ENCODE assay signal across 18 cellular contexts in the genomic region with DNA sequence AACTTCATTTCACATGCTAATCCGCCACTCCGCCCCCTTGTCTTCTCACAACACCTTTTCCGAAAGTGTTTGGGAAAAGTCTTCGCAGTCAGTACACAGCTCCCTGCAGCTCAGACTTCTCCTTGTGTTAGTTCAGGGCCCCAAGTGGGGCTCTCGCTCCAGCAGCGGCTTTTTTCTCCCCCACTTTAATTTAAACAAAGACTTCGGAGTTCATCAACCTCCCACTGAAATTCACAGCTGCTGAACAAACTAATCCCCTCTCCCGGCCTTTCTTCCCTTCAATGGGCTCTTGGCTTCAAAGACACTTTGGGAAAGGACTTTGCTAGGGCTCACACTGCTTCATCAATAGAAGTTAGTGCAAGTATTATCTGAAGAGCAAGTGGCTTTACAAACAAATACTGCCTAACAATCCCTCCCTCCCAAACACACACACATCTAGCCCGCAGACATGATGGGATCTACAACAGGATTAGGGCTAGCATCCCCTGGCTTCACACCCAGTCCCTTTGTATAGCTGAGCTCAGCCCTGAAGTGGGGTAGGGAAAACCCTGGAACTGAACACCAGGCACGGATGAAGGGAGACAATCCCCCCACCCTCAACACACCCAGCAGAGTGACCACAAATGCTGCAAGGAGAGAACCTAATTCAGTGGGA. TPM values are rescaled to one million over a fixed set of nuclear protein-coding genes. Genes with fewer than 3 reads are reported as not detected.
DNase-seq lines count a peak whose midpoint lies in the region; ATAC-seq, FAIRE-seq and TF ChIP-seq lines count a peak whose summit lies in the region.
"Had no signal": no experiment of that assay in that cellular context is flagged by ENCODE, and none has a peak within 500 bp of the region (broad histone marks: within the 10 kb centered on the region; RNA-seq: fewer than 3 reads in every experiment).

No MANE protein-coding gene starts in this region.

- H4K8ac ChIP-seq in H1 (ENCODE audit: extremely low read depth, insufficient read depth, low read length): no peak overlapping the region

- H3K27ac Mint-ChIP-seq in stimulated activated naive CD8-positive, alpha-beta T cell treated with anti-CD3 and anti-CD28 coated beads, Interleukin-15, amount 100 ng/mL, for 72 hours: peak overlapping the region; percentile 52 to 75
- no peak overlapping the region for H3K27ac Mint-ChIP-seq in type B pancreatic cell

- H3K56ac ChIP-seq in H1 (replicated peaks; ENCODE audit: insufficient read length, low read depth, low read length): no peak overlapping the region

- WGBS in H1 (ENCODE audit: extremely low coverage in 1 of 2, insufficient coverage in 1 of 2, insufficient read length in 1 of 2, insufficient replicate concordance in 2 of 2, low coverage in 1 of 2, low lambda C conversion rate in 2 of 2, missing lambda C conversion rate in 1 of 2), 2 experiments: 1% methylated on average over 10 of the region's 10 CpGs; no CpG with 5 or more reads in 1 of the 2 experiments

- H3K79me2 ChIP-seq in H1 (ENCODE audit: control insufficient read depth in 1 of 2, insufficient read depth in 2 of 2, low read length in 2 of 2): no peaks in the 10 kb centered on the region

- H3K18ac ChIP-seq in H1 (ENCODE audit: extremely low read depth, low read length): peak overlapping the region; percentile 68; the same call in 1 of the 2 replicates

- peak overlapping the region; percentile 55 to 56 for H3K4me2 ChIP-seq in H1 (ENCODE audit: insufficient read depth in 1 of 2, low read depth in 2 of 2, low read length in 2 of 2)
- H3K4me2 ChIP-seq: PC-9 had no signal

- peaks cover 21 to 29% of the 10 kb centered on the region in 2 experiments for H4K20me1 ChIP-seq in H1 (replicated peaks in 1 of 2; ENCODE audit: control insufficient read depth in 1 of 2, insufficient read depth in 2 of 2, low read length in 2 of 2)

- POLR2A ChIA-PET in H1 (lab: Charles Lee; ENCODE audit: partially characterized antibody): interaction anchor here (0.9 to 2.5 kb wide), 8 partner anchors 9 to 144 kb away, joined by 3 to 9 read pairs (median 4); no protein-coding TSS in a partner anchor

- H2AFZ ChIP-seq in H1 (ENCODE audit: low read length): no peak overlapping the region
- H2AFZ ChIP-seq: GM23248, PC-9 had no signal

- H3K23ac ChIP-seq in H1 (ENCODE audit: insufficient read length): no peak overlapping the region

- peaks cover 20% of the 10 kb centered on the region for H3K36me3 Mint-ChIP-seq in type B pancreatic cell

- peaks cover 11% of the 10 kb centered on the region for H3K23me2 ChIP-seq in H1 (ENCODE audit: low read depth, low read length)

- H3K14ac ChIP-seq in H1 (ENCODE audit: insufficient read length): no peak overlapping the region

- TF ChIP-seq RAD21 in H1 (IDR thresholded peaks at IDR 0.05 in 1 of 2, conservative IDR thresholded peaks at IDR 0.05 in 1 of 2; ENCODE audit: low read depth in 2 of 2, low read length in 2 of 2): no peak

- no peak overlapping the region; a peak in 1 of 7 replicates for H3K9ac ChIP-seq in H1 (replicated peaks in 1 of 4; ENCODE audit: extremely low read depth in 1 of 4, low read depth in 3 of 4, low read length in 3 of 4)
- H3K9ac ChIP-seq: GM23248 had no signal

- TF ChIP-seq EP300 in H1 (IDR thresholded peaks at IDR 0.05; ENCODE audit: borderline replicate concordance in 1 of 2, low read depth in 2 of 2, low read length in 2 of 2): no peak

- peaks cover 0 to 10% (median 3%) of the 10 kb centered on the region in 4 experiments; a peak in 4 of 8 replicates for H3K36me3 ChIP-seq in H1 (ENCODE audit: control insufficient read depth in 2 of 4, insufficient read depth in 4 of 4, low read length in 3 of 4)

- peaks cover 25% of the 10 kb centered on the region for H3K4me1 Mint-ChIP-seq in stimulated activated naive CD8-positive, alpha-beta T cell treated with anti-CD3 and anti-CD28 coated beads, Interleukin-15, amount 100 ng/mL, for 72 hours
- H3K4me1 Mint-ChIP-seq in type B pancreatic cell (ENCODE audit: unreplicated experiment): peaks cover 19% of the 10 kb centered on the region

- H4K5ac ChIP-seq in H1 (ENCODE audit: insufficient read length, low read depth, low read length): no peak overlapping the region

- H3K9me3 ChIP-seq in H1 (ENCODE audit: insufficient read depth in 2 of 2, low read depth in 1 of 2, low read length in 1 of 2): no peaks in the 10 kb centered on the region

- 0 out of 2 replicates have a peak, but pooled peaks cover 2% of the 10 kb centered on the region for H3K79me1 ChIP-seq in H1 (ENCODE audit: low read depth, low read length)

- H2BK5ac ChIP-seq in H1 (ENCODE audit: low read depth, low read length): no peak overlapping the region

- H2BK20ac ChIP-seq in H1 (ENCODE audit: low read length): no peak overlapping the region; the same call in 1 of the 2 replicates

- H3K27me3 Mint-ChIP-seq in stimulated activated naive CD8-positive, alpha-beta T cell treated with anti-CD3 and anti-CD28 coated beads, Interleukin-15, amount 100 ng/mL, for 72 hours: peaks cover 8% of the 10 kb centered on the region
- H3K27me3 Mint-ChIP-seq in type B pancreatic cell: peaks cover 52% of the 10 kb centered on the region

- no peak overlapping the region for H2BK15ac ChIP-seq in H1 (ENCODE audit: low read length)

- H3K9me3 Mint-ChIP-seq in stimulated activated naive CD8-positive, alpha-beta T cell treated with anti-CD3 and anti-CD28 coated beads, Interleukin-15, amount 100 ng/mL, for 72 hours: no peaks in the 10 kb centered on the region
- H3K9me3 Mint-ChIP-seq in type B pancreatic cell: peaks cover 4% of the 10 kb centered on the region

- H3K4ac ChIP-seq in H1 (replicated peaks; ENCODE audit: insufficient read length, low read depth, low read length): no peak overlapping the region

- H3K4me1 ChIP-seq in H1 (replicated peaks in 1 of 4; ENCODE audit: control insufficient read depth in 3 of 4, insufficient read depth in 4 of 4, low read length in 3 of 4): peaks cover 15 to 29% (median 21%) of the 10 kb centered on the region in 4 experiments

- no peak overlapping the region for H3K27ac ChIP-seq in H1 (ENCODE audit: low read depth, low read length)
- H3K27ac ChIP-seq: GM23248, PC-9 had no signal

- H2BK12ac ChIP-seq in H1 (ENCODE audit: low read depth, low read length): peak overlapping the region; percentile 5; the same call in 1 of the 2 replicates

- CTCF ChIA-PET in H1 (lab: Charles Lee; ENCODE audit: partially characterized antibody): interaction anchor here (0.8 to 10.7 kb wide), 11 partner anchors 9 to 181 kb away, joined by 3 to 163 read pairs (median 3); partner anchors contain the start of gene SEC31B

- no peak overlapping the region for H2BK120ac ChIP-seq in H1 (replicated peaks; ENCODE audit: low read depth, low read length)

- no peak overlapping the region for H4K91ac ChIP-seq in H1 (replicated peaks; ENCODE audit: insufficient read length, low read length)

- no peak overlapping the region for H3K4me3 Mint-ChIP-seq in stimulated activated naive CD8-positive, alpha-beta T cell treated with anti-CD3 and anti-CD28 coated beads, Interleukin-15, amount 100 ng/mL, for 72 hours
- peak overlapping the region; percentile 4 for H3K4me3 Mint-ChIP-seq in type B pancreatic cell

- TF ChIP-seq POLR2A in H1 (IDR thresholded peaks at IDR 0.05; ENCODE audit: control extremely low read depth in 1 of 2, low read depth in 2 of 2, low read length in 2 of 2): no peak

- FAIRE-seq in H1 (lab: Jason Lieb, UNC): peak; percentile 86
- FAIRE-seq: A204.1, K562 had no signal

- TF ChIP-seq CTCF in H1 (IDR thresholded peaks at IDR 0.05; ENCODE audit: control extremely low read depth in 1 of 3, insufficient read depth in 1 of 3, low read depth in 1 of 3, low read length in 3 of 3): no peak
- no peak for TF ChIP-seq CTCF in type B pancreatic cell (conservative IDR thresholded peaks at IDR 0.05)

- peaks cover 80 to 93% (median 90%) of the 10 kb centered on the region in 4 experiments for H3K27me3 ChIP-seq in H1 (replicated peaks in 1 of 4; ENCODE audit: control insufficient read depth in 3 of 4, extremely low read depth in 1 of 4, insufficient read depth in 3 of 4, low read length in 3 of 4)

- ATAC-seq in stimulated activated naive CD8-positive, alpha-beta T cell treated with anti-CD3 and anti-CD28 coated beads, Interleukin-15, amount 100 ng/mL, for 72 hours: no peak
- no peak for ATAC-seq in stimulated activated naive CD8-positive, alpha-beta T cell treated with anti-CD3 and anti-CD28 coated beads, Interleukin-15, Interleukin-2, amounts not matched to agents 100 U/mL and 50 U/mL, for 24 hours
- ATAC-seq in GM21737 (IDR thresholded peaks at IDR 0.05; ENCODE audit: unreplicated experiment): no peak
- ATAC-seq: K562 had no signal

- DNase-seq in stimulated activated naive CD8-positive, alpha-beta T cell treated with anti-CD3 and anti-CD28 coated beads, Interleukin-15, amount 100 ng/mL, for 72 hours: no peak
- DNase-seq in stimulated activated naive CD8-positive, alpha-beta T cell treated with anti-CD3 and anti-CD28 coated beads, Interleukin-15, Interleukin-2, amounts not matched to agents 100 U/mL and 50 U/mL, for 24 hours: no peak
- peak in 1 of 2 experiments; percentile 54 for DNase-seq in H1 (ENCODE audit: low read depth in 1 of 2, low spot score in 2 of 2)
- peak; percentile 72 for DNase-seq in iPS-NIHi11 (ENCODE audit: low spot score)
- DNase-seq in type B pancreatic cell (ENCODE audit: extremely low spot score, unreplicated experiment): no peak
- DNase-seq in COLO829 (ENCODE audit: low spot score): no peak
- no peak for DNase-seq in NCI-H2029 (lab: John Stamatoyannopoulos, UW)
- DNase-seq: C1 segment of cervical spinal cord, GM23248, NCI-H146, NCI-H2107, NCI-H226, NCI-H526, PC-9 had no signal

- H3K4me3 ChIP-seq in H1 (ENCODE audit: extremely low read depth in 1 of 4, insufficient read depth in 2 of 4, low read depth in 3 of 4, low read length in 4 of 4): peak overlapping the region in 1 of 4 experiments; percentile 33; a peak in 2 of 8 replicates
- H3K4me3 ChIP-seq: GM23248, K562, PC-9 had no signal

- H2AK5ac ChIP-seq in H1 (ENCODE audit: low read depth, low read length): peak overlapping the region; percentile 65; the same call in 1 of the 2 replicates

RNA-seq across cellular contexts. Expression of gene WNT8B, which starts 23.2 kb away (rescaled TPM):
- 0.34 and 0.67 TPM in 2 replicates for total RNA-seq in H1 (2021; fragmentation: NEBNext Ultra II Directional; extraction: Animal tissue kit (Norgen Biotek cat#: 25700))
- 0.20 and 0.71 TPM in 2 replicates for polyA plus RNA-seq in H1 (2011; rRNA removed)
- polyA plus RNA-seq in H1 (2011; cell fraction: cytosol; rRNA removed): 0.76 TPM
- polyA plus RNA-seq in H1 (2011; cell fraction: nucleus; rRNA removed): 1.3 TPM
- 0.34 to 0.44 TPM (median 0.39 TPM) in 4 replicates for polyA plus RNA-seq in H1 (2012, experiment 1 of 2)
- 0.12 TPM for polyA plus RNA-seq in H1 (2012, experiment 2 of 2)
- polyA plus RNA-seq in H1 (2013, experiment 1 of 2): 0.41 TPM
- 0.77 TPM for polyA plus RNA-seq in H1 (2013, experiment 2 of 2)
- 0.34 and 1.2 TPM in 2 replicates for polyA minus RNA-seq in H1 (2011; rRNA and poly(A)+ RNA removed)
- polyA minus RNA-seq in H1 (2011; cell fraction: cytosol; rRNA and poly(A)+ RNA removed): 0.66 TPM
- 1.7 TPM for polyA minus RNA-seq in H1 (2011; cell fraction: nucleus; rRNA and poly(A)+ RNA removed)
- total RNA-seq in type B pancreatic cell (ENCODE audit: low replicate concordance): 0.29 and 0.68 TPM in 2 replicates
- total RNA-seq: GM23248, K562, PC-9, SK-MEL-5 had no signal
- polyA plus RNA-seq: GM23248, K562 had no signal

RNA-seq across cellular contexts. Expression of gene SEC31B, which starts 33.7 kb away (rescaled TPM):
- 3.0 and 4.1 TPM in 2 replicates for total RNA-seq in H1 (2021; fragmentation: NEBNext Ultra II Directional; extraction: Animal tissue kit (Norgen Biotek cat#: 25700))
- polyA plus RNA-seq in H1 (2011; rRNA removed): 5.3 and 5.6 TPM in 2 replicates
- polyA plus RNA-seq in H1 (2011; cell fraction: cytosol; rRNA removed): 7.1 TPM
- 41.0 TPM for polyA plus RNA-seq in H1 (2011; cell fraction: nucleus; rRNA removed)
- 4.8 to 6.0 TPM (median 5.8 TPM) in 4 replicates for polyA plus RNA-seq in H1 (2012, experiment 1 of 2)
- polyA plus RNA-seq in H1 (2012, experiment 2 of 2): 2.0 TPM
- polyA plus RNA-seq in H1 (2013, experiment 1 of 2): 2.4 TPM
- 1.7 TPM for polyA plus RNA-seq in H1 (2013, experiment 2 of 2)
- 4.8 and 5.8 TPM in 2 replicates for polyA minus RNA-seq in H1 (2011; rRNA and poly(A)+ RNA removed)
- polyA minus RNA-seq in H1 (2011; cell fraction: cytosol; rRNA and poly(A)+ RNA removed): 2.3 TPM
- 13.5 TPM for polyA minus RNA-seq in H1 (2011; cell fraction: nucleus; rRNA and poly(A)+ RNA removed)
- total RNA-seq in type B pancreatic cell (ENCODE audit: low replicate concordance): 8.9 and 20.9 TPM in 2 replicates

RNA-seq across cellular contexts. Expression of gene NDUFB8, which starts 43.7 kb away (rescaled TPM):
- 175 and 189 TPM in 2 replicates for total RNA-seq in H1 (2021; fragmentation: NEBNext Ultra II Directional; extraction: Animal tissue kit (Norgen Biotek cat#: 25700))
- polyA plus RNA-seq in H1 (2011; rRNA removed): 445 and 455 TPM in 2 replicates
- polyA plus RNA-seq in H1 (2011; cell fraction: cytosol; rRNA removed): 347 TPM
- polyA plus RNA-seq in H1 (2011; cell fraction: nucleus; rRNA removed): 314 TPM
- polyA plus RNA-seq in H1 (2012, experiment 1 of 2): 164 to 256 TPM (median 234 TPM) in 4 replicates
- polyA plus RNA-seq in H1 (2012, experiment 2 of 2): 281 TPM
- 365 TPM for polyA plus RNA-seq in H1 (2013, experiment 1 of 2)
- 382 TPM for polyA plus RNA-seq in H1 (2013, experiment 2 of 2)
- polyA minus RNA-seq in H1 (2011; rRNA and poly(A)+ RNA removed): 114 and 129 TPM in 2 replicates
- 54.2 TPM for polyA minus RNA-seq in H1 (2011; cell fraction: cytosol; rRNA and poly(A)+ RNA removed)
- 72.9 TPM for polyA minus RNA-seq in H1 (2011; cell fraction: nucleus; rRNA and poly(A)+ RNA removed)
- 195 and 196 TPM in 2 replicates for total RNA-seq in type B pancreatic cell (ENCODE audit: low replicate concordance)

RNA-seq across cellular contexts. Expression of gene HIF1AN, which starts 49.8 kb away (rescaled TPM):
- total RNA-seq in H1 (2021; fragmentation: NEBNext Ultra II Directional; extraction: Animal tissue kit (Norgen Biotek cat#: 25700)): 59.7 and 62.8 TPM in 2 replicates
- polyA plus RNA-seq in H1 (2011; rRNA removed): 10.9 TPM in 2 replicates
- 9.9 TPM for polyA plus RNA-seq in H1 (2011; cell fraction: cytosol; rRNA removed)
- polyA plus RNA-seq in H1 (2011; cell fraction: nucleus; rRNA removed): 11.4 TPM
- polyA plus RNA-seq in H1 (2012, experiment 1 of 2): 25.2 to 37.2 TPM (median 26.7 TPM) in 4 replicates
- 7.9 TPM for polyA plus RNA-seq in H1 (2012, experiment 2 of 2)
- polyA plus RNA-seq in H1 (2013, experiment 1 of 2): 16.0 TPM
- 14.6 TPM for polyA plus RNA-seq in H1 (2013, experiment 2 of 2)
- 27.8 and 29.9 TPM in 2 replicates for polyA minus RNA-seq in H1 (2011; rRNA and poly(A)+ RNA removed)
- 10.2 TPM for polyA minus RNA-seq in H1 (2011; cell fraction: cytosol; rRNA and poly(A)+ RNA removed)
- 25.8 TPM for polyA minus RNA-seq in H1 (2011; cell fraction: nucleus; rRNA and poly(A)+ RNA removed)
- total RNA-seq in type B pancreatic cell (ENCODE audit: low replicate concordance): 53.2 and 62.9 TPM in 2 replicates
